In the genomic region with DNA sequence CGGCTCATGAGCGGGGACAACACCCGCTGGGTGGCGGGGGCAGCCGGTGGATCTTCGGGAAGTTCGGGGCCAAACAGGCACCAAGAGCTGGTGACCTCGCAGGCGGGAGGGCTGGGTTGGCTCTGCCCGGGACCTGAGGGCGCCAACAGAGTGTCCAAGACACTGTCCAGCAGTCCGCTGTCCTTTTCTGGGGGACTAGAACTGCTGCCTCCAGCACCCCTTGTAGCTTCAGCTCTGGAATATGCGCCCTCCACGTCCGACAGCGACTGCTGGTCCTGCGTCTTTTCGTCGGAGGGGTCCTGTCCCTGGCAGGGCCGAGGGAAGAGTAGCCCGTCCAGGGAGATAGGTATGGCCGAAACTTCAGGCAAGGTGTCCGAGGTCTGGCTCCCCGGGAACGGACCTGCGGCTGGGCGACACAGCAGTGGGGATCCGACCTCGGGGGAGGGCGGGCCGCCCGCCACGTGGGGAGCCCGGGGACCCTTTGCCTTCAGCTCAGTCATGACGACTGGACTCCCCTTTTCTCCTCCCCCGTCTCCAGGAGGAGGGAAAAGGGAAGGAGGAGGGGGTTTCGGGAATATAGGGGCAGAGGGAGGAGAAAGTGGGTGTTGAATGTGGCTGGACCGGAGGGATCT, we compare ENCODE assay signal across 14 cellular contexts. TPM values are rescaled to one million over a fixed set of nuclear protein-coding genes. Genes with fewer than 3 reads are reported as not detected.
DNase-seq lines count a peak whose midpoint lies in the region; ATAC-seq and TF ChIP-seq lines count a peak whose summit lies in the region.
"Had no signal": no experiment of that assay in that cellular context is flagged by ENCODE, and none has a peak within 500 bp of the region (broad histone marks: within the 10 kb centered on the region; RNA-seq: fewer than 3 reads in every experiment).

No MANE protein-coding gene starts in this region.

- no peaks in the 10 kb centered on the region for H3K79me1 ChIP-seq in trophoblast cell (ENCODE audit: low read length)

- ATAC-seq in WTC11 (no peak), GM21723 (IDR thresholded peaks at IDR 0.05; ENCODE audit: unreplicated experiment) (no peak)
- no peak for ATAC-seq in CD4-positive, alpha-beta T cell (ENCODE audit: poor library complexity)
- ATAC-seq: stimulated activated naive CD8-positive, alpha-beta T cell treated with anti-CD3 and anti-CD28 coated beads, Interleukin-15, amount 100 ng/mL, for 72 hours had no signal

- no peak overlapping the region for H3K27ac ChIP-seq in trophoblast cell (ENCODE audit: low read depth, low read length)
- H3K27ac ChIP-seq in CD4-positive, alpha-beta T cell (ENCODE audit: low read depth, low read length) = no peak overlapping the region

- H3K4me2 ChIP-seq in trophoblast cell (ENCODE audit: low read length) = peak overlapping the region; percentile 89

- no peaks in the 10 kb centered on the region for H3K36me3 ChIP-seq in trophoblast cell (ENCODE audit: control insufficient read depth in 1 of 2, insufficient read depth in 2 of 2, low read length in 2 of 2)

- H3K4ac ChIP-seq in trophoblast cell (ENCODE audit: low read depth, low read length) = no peak overlapping the region

- intact Hi-C loops in Calu3 (cut with micrococcal nuclease; ENCODE audit: unreplicated experiment) = no loop called here
- intact Hi-C loops in CD4-positive, alpha-beta T cell (cut with DNase I, micrococcal nuclease) = no loop called here

- no peak overlapping the region for H3K14ac ChIP-seq in trophoblast cell (ENCODE audit: low read length)

- POLR2A ChIA-PET in WTC11 (lab: Charles Lee) = no interaction called here
- POLR2A ChIA-PET in CD4-positive, alpha-beta T cell (lab: Charles Lee) = no interaction called here

- H3K4me1 ChIP-seq in trophoblast cell (ENCODE audit: control insufficient read depth in 1 of 2, insufficient read depth in 2 of 2, low read length in 2 of 2) = peaks cover 12 to 13% of the 10 kb centered on the region in 2 experiments

- no peak overlapping the region for H2BK12ac ChIP-seq in trophoblast cell (ENCODE audit: low read length)

- H3K27me3 Mint-ChIP-seq in Calu3 (ENCODE audit: unreplicated experiment) (peaks cover 11% of the 10 kb centered on the region), WTC11 (ENCODE audit: low read depth) (peaks cover 94% of the 10 kb centered on the region)
- peaks cover 52% of the 10 kb centered on the region for H3K27me3 Mint-ChIP-seq in CD4-positive, alpha-beta T cell

- peaks cover 38% of the 10 kb centered on the region for H3K27me3 ChIP-seq in trophoblast cell (ENCODE audit: insufficient read depth, low read length)
- H3K27me3 ChIP-seq in CD4-positive, alpha-beta T cell (ENCODE audit: control insufficient read depth, insufficient read depth, low read length) = peaks cover 45% of the 10 kb centered on the region

- no peak overlapping the region for H3K23ac ChIP-seq in trophoblast cell (ENCODE audit: low read length)

- DNase-seq in Calu3 (no peak), WTC11 (ENCODE audit: low spot score) (peak; percentile 15), trophoblast cell (no peak), AML-193 (lab: John Stamatoyannopoulos, UW) (no peak)
- no peak for DNase-seq in CD4-positive, alpha-beta T cell
- no peak for DNase-seq in activated T-cell treated with anti-CD3 and anti-CD28 coated beads, Interleukin-2, amount 50 U/mL, for 1 hour
- DNase-seq: NCI-H1092 treated with DMSO at 0.1 percent for 48 hours; SIG-M5; stimulated activated naive CD8-positive, alpha-beta T cell treated with anti-CD3 and anti-CD28 coated beads, Interleukin-15, amount 100 ng/mL, for 72 hours had no signal

- CTCF ChIA-PET in Calu3 (lab: Charles Lee) = no interaction called here
- CTCF ChIA-PET in WTC11 (lab: Charles Lee) = interaction anchor here (0.7 kb wide), 1 partner anchor 322 kb away, joined by 3 read pairs; no protein-coding TSS in a partner anchor
- CTCF ChIA-PET in CD4-positive, alpha-beta T cell (lab: Charles Lee) = no interaction called here

- H3K4me3 Mint-ChIP-seq in Calu3 (ENCODE audit: low read depth, unreplicated experiment) (peak overlapping the region; percentile 36), WTC11 (peak overlapping the region; percentile 79)
- no peak overlapping the region for H3K4me3 Mint-ChIP-seq in CD4-positive, alpha-beta T cell
- H3K4me3 Mint-ChIP-seq: activated T-cell treated with anti-CD3 and anti-CD28 coated beads, Interleukin-2, amount 50 U/mL, for 24 hours; CD8-positive, alpha-beta memory T cell had no signal

- H2AK5ac ChIP-seq in trophoblast cell (ENCODE audit: low read length) = no peak overlapping the region

- H3K4me1 Mint-ChIP-seq in Calu3 (ENCODE audit: low read depth, unreplicated experiment) (no peaks in the 10 kb centered on the region), WTC11 (peaks cover 7% of the 10 kb centered on the region)
- no peaks in the 10 kb centered on the region for H3K4me1 Mint-ChIP-seq in CD4-positive, alpha-beta T cell (ENCODE audit: low read depth)

- no peak overlapping the region for H4K91ac ChIP-seq in trophoblast cell (ENCODE audit: low read depth, low read length)

- H3K79me2 ChIP-seq in trophoblast cell (ENCODE audit: control insufficient read depth, insufficient read depth, low read length, poor library complexity) = no peaks in the 10 kb centered on the region

- no TSS peak for BruUV-seq in Calu3 (replicated peaks; lab: Mats Ljungman, UMichigan)

- H3K36me3 Mint-ChIP-seq in Calu3 (ENCODE audit: insufficient read depth, unreplicated experiment) = no peaks in the 10 kb centered on the region
- H3K36me3 Mint-ChIP-seq in WTC11 = no peaks in the 10 kb centered on the region
- H3K36me3 Mint-ChIP-seq in CD4-positive, alpha-beta T cell (ENCODE audit: low read depth) = no peaks in the 10 kb centered on the region
- H3K36me3 Mint-ChIP-seq: CD8-positive, alpha-beta memory T cell had no signal

- no peaks in the 10 kb centered on the region for H3K9me3 Mint-ChIP-seq in Calu3 (ENCODE audit: low read depth, unreplicated experiment)
- H3K9me3 Mint-ChIP-seq in WTC11 = no peaks in the 10 kb centered on the region
- H3K9me3 Mint-ChIP-seq in CD4-positive, alpha-beta T cell = peaks cover 2% of the 10 kb centered on the region
- H3K9me3 Mint-ChIP-seq: stimulated activated naive CD8-positive, alpha-beta T cell treated with anti-CD3 and anti-CD28 coated beads, Interleukin-15, amount 100 ng/mL, for 72 hours had no signal

- H3K27ac Mint-ChIP-seq in Calu3 (ENCODE audit: unreplicated experiment) (no peak overlapping the region), WTC11 (no peak overlapping the region)
- H3K27ac Mint-ChIP-seq in CD4-positive, alpha-beta T cell = no peak overlapping the region
- H3K27ac Mint-ChIP-seq: activated T-cell treated with anti-CD3 and anti-CD28 coated beads, Interleukin-2, amount 50 U/mL, for 24 hours; CD8-positive, alpha-beta memory T cell; stimulated activated naive CD8-positive, alpha-beta T cell treated with anti-CD3 and anti-CD28 coated beads, Interleukin-15, amount 100 ng/mL, for 72 hours had no signal

- H3K9ac ChIP-seq in trophoblast cell (ENCODE audit: low read length) = no peak overlapping the region

- no peak overlapping the region for H3K18ac ChIP-seq in trophoblast cell (ENCODE audit: low read length)

- H3K9me3 ChIP-seq in trophoblast cell (ENCODE audit: insufficient read depth, low read depth, low read length) = no peaks in the 10 kb centered on the region
- no peaks in the 10 kb centered on the region for H3K9me3 ChIP-seq in CD4-positive, alpha-beta T cell (ENCODE audit: control insufficient read depth, low read length)

- no CpG with 5 or more reads among the region's 38 CpGs for WGBS in trophoblast cell (ENCODE audit: extremely low coverage, insufficient coverage, insufficient read length)

- no peak overlapping the region for H2BK5ac ChIP-seq in trophoblast cell (ENCODE audit: low read depth, low read length, poor library complexity)

- H3K4me3 ChIP-seq in iPS-11a (ENCODE audit: low read depth, low read length) (peak overlapping the region; percentile 24), trophoblast cell (ENCODE audit: low read depth, low read length) (no peak overlapping the region)

- H2BK120ac ChIP-seq in trophoblast cell (ENCODE audit: insufficient read depth, low read length, poor library complexity) = no peak overlapping the region

- H4K8ac ChIP-seq in trophoblast cell (ENCODE audit: low read depth, low read length) = no peak overlapping the region

- H2AFZ ChIP-seq in trophoblast cell (ENCODE audit: insufficient read depth, low read length, poor library complexity) = no peak overlapping the region

- no peak for TF ChIP-seq CTCF in Calu3 (IDR thresholded peaks at IDR 0.05; ENCODE audit: unreplicated experiment)
- no peak for TF ChIP-seq CTCF in WTC11 (IDR thresholded peaks at IDR 0.05)
- TF ChIP-seq CTCF in CD4-positive, alpha-beta T cell (IDR thresholded peaks at IDR 0.05) = no peak

- no peak overlapping the region for H4K12ac ChIP-seq in trophoblast cell (ENCODE audit: low read depth, low read length)

TF ChIP-seq in WTC11, 78 proteins besides CTCF, POLR2A, EP300 and RAD21:
- no peak for TF ChIP-seq ZNF423 (CRISPR knock-in tag; IDR thresholded peaks at IDR 0.05)
- TF ChIP-seq HMGA2 (CRISPR knock-in tag; IDR thresholded peaks at IDR 0.05) = no peak
- TF ChIP-seq TEAD1 (CRISPR knock-in tag; IDR thresholded peaks at IDR 0.05) = no peak
- TF ChIP-seq GRHL2 (CRISPR knock-in tag; IDR thresholded peaks at IDR 0.05; ENCODE audit: insufficient replicate concordance, severe bottlenecking) = no peak
- TF ChIP-seq, protein P1, sequence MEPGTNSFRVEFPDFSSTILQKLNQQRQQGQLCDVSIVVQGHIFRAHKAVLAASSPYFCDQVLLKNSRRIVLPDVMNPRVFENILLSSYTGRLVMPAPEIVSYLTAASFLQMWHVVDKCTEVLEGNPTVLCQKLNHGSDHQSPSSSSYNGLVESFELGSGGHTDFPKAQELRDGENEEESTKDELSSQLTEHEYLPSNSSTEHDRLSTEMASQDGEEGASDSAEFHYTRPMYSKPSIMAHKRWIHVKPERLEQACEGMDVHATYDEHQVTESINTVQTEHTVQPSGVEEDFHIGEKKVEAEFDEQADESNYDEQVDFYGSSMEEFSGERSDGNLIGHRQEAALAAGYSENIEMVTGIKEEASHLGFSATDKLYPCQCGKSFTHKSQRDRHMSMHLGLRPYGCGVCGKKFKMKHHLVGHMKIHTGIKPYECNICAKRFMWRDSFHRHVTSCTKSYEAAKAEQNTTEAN (CRISPR knock-in tag; IDR thresholded peaks at IDR 0.05) = no peak
- no peak for TF ChIP-seq MXD4 (CRISPR knock-in tag; IDR thresholded peaks at IDR 0.05; ENCODE audit: borderline replicate concordance)

RNA-seq across cellular contexts. Expression of a gene that starts 0.9 kb away (rescaled TPM):
- total RNA-seq in Calu3 (2022) (not detected in 2 replicates), WTC11 (2021) (0.05 to 0.20 TPM (median 0.11 TPM) in 3 replicates)
- under 0.01 and 0.01 TPM in 2 replicates for polyA plus RNA-seq in trophoblast cell (2013)
- total RNA-seq in CD4-positive, alpha-beta T cell = not detected
- total RNA-seq: CD8-positive, alpha-beta memory T cell; epithelial cell of proximal tubule had no signal
- polyA plus RNA-seq: CD8-positive, alpha-beta memory T cell had no signal
